Comparison of ENCODE assay signal across 26 cellular contexts in the genomic region with DNA sequence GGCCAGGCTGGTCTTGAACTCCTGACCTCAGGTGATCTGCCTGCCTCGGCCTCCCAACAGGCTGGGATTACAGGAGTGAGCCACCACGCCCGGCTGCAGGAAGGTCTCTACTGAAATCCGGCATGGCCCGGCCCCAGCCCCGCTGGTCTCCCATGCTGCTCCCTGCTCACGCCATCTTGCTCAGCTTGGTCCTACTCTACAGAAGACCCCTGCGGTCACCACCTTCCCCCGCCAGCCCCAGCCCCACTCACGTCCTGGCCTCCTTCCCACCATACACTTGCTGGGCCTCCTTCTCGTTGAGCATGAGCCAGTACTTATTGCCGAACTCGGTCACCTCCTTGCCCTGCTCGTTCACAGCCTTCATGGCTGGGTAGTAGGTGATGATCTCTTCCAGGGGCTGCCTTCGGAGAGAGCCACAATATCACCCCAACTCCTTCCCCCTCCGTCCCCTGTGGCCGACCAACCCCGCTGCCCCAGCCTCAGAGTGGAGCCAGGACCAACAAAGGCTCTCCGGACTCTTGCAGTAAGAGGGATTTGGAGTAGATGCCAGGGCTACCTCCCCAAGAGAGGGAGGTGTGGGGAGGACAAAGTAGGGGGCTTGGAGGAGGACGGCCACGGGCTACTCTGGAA. TPM values are rescaled to one million over a fixed set of nuclear protein-coding genes. Genes with fewer than 3 reads are reported as not detected.
"Had no signal": no experiment of that assay in that cellular context is flagged by ENCODE, and none has a peak within 500 bp of the region (broad histone marks: within the 10 kb centered on the region; RNA-seq: fewer than 3 reads in every experiment).

No MANE protein-coding gene starts in this region.

- H3K4me3 Mint-ChIP-seq: activated naive CD4-positive, alpha-beta T cell treated with anti-CD3 and anti-CD28 coated beads for 36 hours; activated T-cell treated with anti-CD3 and anti-CD28 coated beads, Interleukin-2, amount 50 U/mL, for 4 hours; neural crest cell; T-helper 1 cell treated with Interleukin-12 subunit alpha and Interleukin-12 subunit beta and Interleukin-4 antibody, amounts not matched to agents 30 μg/mL and 1 μg/mL, for 36 hours had no signal

- H3K4me3 ChIP-seq: ascending aorta, breast epithelium, esophagus muscularis mucosa, gastroesophageal sphincter, suprapubic skin, transverse colon, uterus had no signal

- H3K27ac Mint-ChIP-seq: activated naive CD4-positive, alpha-beta T cell treated with anti-CD3 and anti-CD28 coated beads for 36 hours; T-helper 1 cell treated with Interleukin-12 subunit alpha and Interleukin-12 subunit beta and Interleukin-4 antibody, amounts not matched to agents 30 μg/mL and 1 μg/mL, for 36 hours had no signal

- H3K9me3 Mint-ChIP-seq: activated naive CD4-positive, alpha-beta T cell treated with anti-CD3 and anti-CD28 coated beads for 36 hours; activated T-cell treated with anti-CD3 and anti-CD28 coated beads, Interleukin-2, amount 50 U/mL, for 4 hours; neural crest cell; T-helper 1 cell treated with Interleukin-12 subunit alpha and Interleukin-12 subunit beta and Interleukin-4 antibody, amounts not matched to agents 30 μg/mL and 1 μg/mL, for 36 hours had no signal

- H3K36me3 ChIP-seq: uterus had no signal

- H3K27ac ChIP-seq: ascending aorta, breast epithelium, esophagus muscularis mucosa, gastroesophageal sphincter, suprapubic skin, transverse colon, uterus, VCaP had no signal

- H3K9me3 ChIP-seq: ascending aorta, breast epithelium, esophagus muscularis mucosa, gastroesophageal sphincter, suprapubic skin, transverse colon, uterus had no signal

- H3K27me3 ChIP-seq: ascending aorta, breast epithelium, esophagus muscularis mucosa, gastroesophageal sphincter, suprapubic skin, transverse colon, uterus had no signal

- DNase-seq: activated CD4-positive, alpha-beta T cell treated with anti-CD3 and anti-CD28 coated beads, Interleukin-2, amount 50 U/mL, for 1 hour; activated CD4-positive, CD25-positive, alpha-beta regulatory T cell treated with anti-CD3 and anti-CD28 coated beads, Interleukin-2, amount 50 U/mL, for 72 hours; activated CD8-positive, alpha-beta memory T cell treated with anti-CD3 and anti-CD28 coated beads, Interleukin-2, amount 50 U/mL, for 4 hours; activated naive CD4-positive, alpha-beta T cell treated with anti-CD3 and anti-CD28 coated beads for 36 hours; activated T-cell treated with anti-CD3 and anti-CD28 coated beads, Interleukin-2, amount 50 U/mL, for 4 hours; dermis blood vessel endothelial cell; effector memory CD4-positive, alpha-beta T cell; mammary epithelial cell; midbrain; stimulated activated naive CD8-positive, alpha-beta T cell treated with anti-CD3 and anti-CD28 coated beads, Interleukin-15, Interleukin-2, amounts not matched to agents 100 U/mL and 50 U/mL, for 24 hours; transverse colon; uterus had no signal

- ATAC-seq: activated T-cell treated with anti-CD3 and anti-CD28 coated beads, Interleukin-2, amount 50 U/mL, for 4 hours; gastroesophageal sphincter; left colon; stimulated activated naive CD8-positive, alpha-beta T cell treated with anti-CD3 and anti-CD28 coated beads, Interleukin-15, Interleukin-2, amounts not matched to agents 100 U/mL and 50 U/mL, for 24 hours had no signal

RNA-seq across cellular contexts. Expression of gene LCN2, which starts 25.7 kb away (rescaled TPM):
- total RNA-seq: activated naive CD4-positive, alpha-beta T cell treated with anti-CD3 and anti-CD28 coated beads for 36 hours; activated T-cell treated with anti-CD3 and anti-CD28 coated beads, Interleukin-2, amount 50 U/mL, for 4 hours; ascending aorta; cerebellum; dermis blood vessel endothelial cell; endothelial cell of umbilical vein; myocyte; neural crest cell; osteocyte; pulmonary artery endothelial cell had no signal
- polyA plus RNA-seq: endothelial cell of umbilical vein had no signal
